ENCODE assay signal across 21 cellular contexts in genomic region chr9:89537166-89537565, GRCh38.
DNase-seq lines count a peak whose midpoint lies in the region; ATAC-seq and TF ChIP-seq lines count a peak whose summit lies in the region.
"Had no signal": no experiment of that assay in that cellular context is flagged by ENCODE, and none has a peak within 500 bp of the region (broad histone marks: within the 10 kb centered on the region; RNA-seq: fewer than 3 reads in every experiment).

No MANE protein-coding gene starts in this region.

- peaks cover 1% of the 10 kb centered on the region for H3K36me3 Mint-ChIP-seq in T-helper 2 cell treated with Interferon-gamma antibody and Interleukin-4, amounts not matched to agents 5 μg/mL and 100 μg/mL, for 36 hours (ENCODE audit: low read depth)
- no peaks in the 10 kb centered on the region for H3K36me3 Mint-ChIP-seq in activated naive CD8-positive, alpha-beta T cell
- H3K36me3 Mint-ChIP-seq: brain, IgD-negative memory B cell had no signal

- peak overlapping the region; percentile 95 for H3K27ac Mint-ChIP-seq in T-helper 2 cell treated with Interferon-gamma antibody and Interleukin-4, amounts not matched to agents 5 μg/mL and 100 μg/mL, for 36 hours
- peak overlapping the region; percentile 90 for H3K27ac Mint-ChIP-seq in activated naive CD8-positive, alpha-beta T cell
- H3K27ac Mint-ChIP-seq: dendritic cell treated with granulocyte-macrophage colony-stimulating factor and Interleukin-4, amounts not matched to agents 40 ng/mL and 50 ng/mL, for 4 days had no signal

- ATAC-seq in DND-41 (ENCODE audit: insufficient read depth, low read depth) (peak; percentile 10; the same call in 1 of the 3 replicates), HG03457 (IDR thresholded peaks at IDR 0.05; ENCODE audit: unreplicated experiment) (no peak)

- H4K20me1 ChIP-seq in DND-41 (ENCODE audit: insufficient read depth, low read length), result no peaks in the 10 kb centered on the region

- H3K9me3 ChIP-seq in DND-41 (ENCODE audit: insufficient read depth, low read length, severe bottlenecking), result no peaks in the 10 kb centered on the region
- no peaks in the 10 kb centered on the region for H3K9me3 ChIP-seq in neutrophil
- H3K9me3 ChIP-seq: left ventricle myocardium inferior, tibial artery had no signal

- H3K4me1 Mint-ChIP-seq in T-helper 2 cell treated with Interferon-gamma antibody and Interleukin-4, amounts not matched to agents 5 μg/mL and 100 μg/mL, for 36 hours (ENCODE audit: low read depth), result peaks cover 77% of the 10 kb centered on the region
- H3K4me1 Mint-ChIP-seq in activated naive CD8-positive, alpha-beta T cell (ENCODE audit: low read depth), result peaks cover 93% of the 10 kb centered on the region

- peak overlapping the region in 1 of 2 experiments; percentile 29; a peak in 1 of 4 replicates for H3K4me3 ChIP-seq in DND-41 (ENCODE audit: low read depth in 1 of 2, low read length in 2 of 2)
- peak overlapping the region; percentile 38 to 40 for H3K4me3 ChIP-seq in neutrophil (ENCODE audit: low read depth in 1 of 2, low read length in 1 of 2)
- H3K4me3 ChIP-seq: left ventricle myocardium inferior, tibial artery had no signal

- TF ChIP-seq CTCF in DND-41 (IDR thresholded peaks at IDR 0.05; ENCODE audit: borderline replicate concordance, extremely low read depth, low read length, poor library complexity, severe bottlenecking), result no peak
- TF ChIP-seq CTCF in neutrophil (IDR thresholded peaks at IDR 0.05), result no peak

- no peaks in the 10 kb centered on the region for H3K36me3 ChIP-seq in DND-41 (ENCODE audit: insufficient read depth, low read length)
- H3K36me3 ChIP-seq in neutrophil, result no peaks in the 10 kb centered on the region
- H3K36me3 ChIP-seq: left ventricle myocardium inferior, tibial artery had no signal

- DNase-seq in T-helper 2 cell treated with Interferon-gamma antibody and Interleukin-4, amounts not matched to agents 5 μg/mL and 100 μg/mL, for 36 hours (ENCODE audit: low spot score), result no peak
- no peak for DNase-seq in T-helper 2 cell
- DNase-seq in DND-41, result no peak
- DNase-seq in dedifferentiated amniotic fluid mesenchymal stem cell (ENCODE audit: extremely low spot score), result no peak
- DNase-seq in NCI-H82 treated with DMSO at 0.1 percent for 48 hours (lab: John Stamatoyannopoulos, UW; ENCODE audit: unreplicated experiment), result no peak
- DNase-seq: 8988T; activated CD4-positive, alpha-beta T cell treated with anti-CD3 and anti-CD28 coated beads for 48 hours; DMS79; left ventricle myocardium inferior; MV-4-11; NCI-H2029; SHP77; stimulated activated CD4-positive, alpha-beta T cell treated with anti-CD3 and anti-CD28 coated beads, Interleukin-4, amount 100 ng/mL, for 4 hours; tibial artery had no signal

- no peaks in the 10 kb centered on the region for H3K27me3 ChIP-seq in DND-41 (ENCODE audit: insufficient read depth, low read length, poor library complexity)
- H3K27me3 ChIP-seq in neutrophil, result no peaks in the 10 kb centered on the region

- no peaks in the 10 kb centered on the region for H3K9me3 Mint-ChIP-seq in T-helper 2 cell treated with Interferon-gamma antibody and Interleukin-4, amounts not matched to agents 5 μg/mL and 100 μg/mL, for 36 hours
- H3K9me3 Mint-ChIP-seq in activated naive CD8-positive, alpha-beta T cell (ENCODE audit: low read depth), result no peaks in the 10 kb centered on the region
- H3K9me3 Mint-ChIP-seq: dendritic cell treated with granulocyte-macrophage colony-stimulating factor and Interleukin-4, amounts not matched to agents 40 ng/mL and 50 ng/mL, for 4 days; IgD-negative memory B cell had no signal

- peak overlapping the region; percentile 17 for H2AFZ ChIP-seq in DND-41 (ENCODE audit: low read depth, low read length)

- peaks cover 5% of the 10 kb centered on the region; the same call in 1 of the 2 replicates for H3K79me2 ChIP-seq in DND-41 (ENCODE audit: insufficient read depth, low read length)

- H3K4me3 Mint-ChIP-seq in T-helper 2 cell treated with Interferon-gamma antibody and Interleukin-4, amounts not matched to agents 5 μg/mL and 100 μg/mL, for 36 hours, result peak overlapping the region; percentile 69
- peak overlapping the region; percentile 81 for H3K4me3 Mint-ChIP-seq in activated naive CD8-positive, alpha-beta T cell
- H3K4me3 Mint-ChIP-seq: brain; dendritic cell treated with granulocyte-macrophage colony-stimulating factor and Interleukin-4, amounts not matched to agents 40 ng/mL and 50 ng/mL, for 4 days had no signal

- H3K4me1 ChIP-seq in DND-41 (ENCODE audit: insufficient read depth, low read length) (peaks cover 50% of the 10 kb centered on the region), neutrophil (ENCODE audit: control insufficient read depth in 1 of 2, insufficient read depth in 1 of 2, low read depth in 1 of 2, low read length in 1 of 2) (peaks cover 54 to 68% of the 10 kb centered on the region in 2 experiments)
- H3K4me1 ChIP-seq: left ventricle myocardium inferior, tibial artery had no signal

- no peaks in the 10 kb centered on the region for H3K27me3 Mint-ChIP-seq in T-helper 2 cell treated with Interferon-gamma antibody and Interleukin-4, amounts not matched to agents 5 μg/mL and 100 μg/mL, for 36 hours (ENCODE audit: low read depth)
- no peaks in the 10 kb centered on the region for H3K27me3 Mint-ChIP-seq in activated naive CD8-positive, alpha-beta T cell
- H3K27me3 Mint-ChIP-seq: IgD-negative memory B cell had no signal

- peak overlapping the region; percentile 38 for H3K4me2 ChIP-seq in DND-41 (ENCODE audit: insufficient read depth, low read length)

- H3K9ac ChIP-seq in DND-41 (ENCODE audit: low read depth, low read length), result peak overlapping the region; percentile 54

- H3K27ac ChIP-seq in DND-41 (ENCODE audit: low read length) (peak overlapping the region; percentile 94), neutrophil (peak overlapping the region; percentile 95)
- H3K27ac ChIP-seq: C4-2B, left ventricle myocardium inferior, tibial artery had no signal
